ENCODE assay signal across 7 cellular contexts in genomic region chr14:33774161-33774560, GRCh38.
"Had no signal": no experiment of that assay in that cellular context is flagged by ENCODE, and none has a peak within 500 bp of the region (broad histone marks: within the 10 kb centered on the region; RNA-seq: fewer than 3 reads in every experiment).

No MANE protein-coding gene starts in this region.

- H2AFZ ChIP-seq: GM23338 had no signal

- H3K4me3 ChIP-seq: GM23338, HAP-1 had no signal

- H3K4me1 Mint-ChIP-seq: IgD-negative memory B cell had no signal

- H3K9me3 ChIP-seq: HAP-1 had no signal

- H3K27ac ChIP-seq: HL-60 had no signal

- H3K4me2 ChIP-seq: GM23338 had no signal

- H3K36me3 ChIP-seq: HAP-1 had no signal

- H3K27me3 Mint-ChIP-seq: IgD-negative memory B cell had no signal

- H3K27ac Mint-ChIP-seq: GM23338, HFFc6, IgD-negative memory B cell had no signal

- DNase-seq: H7, HFFc6, KBM-7 had no signal

- H3K4me3 Mint-ChIP-seq: GM23338, HFFc6, IgD-negative memory B cell had no signal

- H3K36me3 Mint-ChIP-seq: IgD-negative memory B cell had no signal

- H3K9me3 Mint-ChIP-seq: GM23338, HFFc6 had no signal
